ENCODE assay signal across 1 cellular context in the genomic region with DNA sequence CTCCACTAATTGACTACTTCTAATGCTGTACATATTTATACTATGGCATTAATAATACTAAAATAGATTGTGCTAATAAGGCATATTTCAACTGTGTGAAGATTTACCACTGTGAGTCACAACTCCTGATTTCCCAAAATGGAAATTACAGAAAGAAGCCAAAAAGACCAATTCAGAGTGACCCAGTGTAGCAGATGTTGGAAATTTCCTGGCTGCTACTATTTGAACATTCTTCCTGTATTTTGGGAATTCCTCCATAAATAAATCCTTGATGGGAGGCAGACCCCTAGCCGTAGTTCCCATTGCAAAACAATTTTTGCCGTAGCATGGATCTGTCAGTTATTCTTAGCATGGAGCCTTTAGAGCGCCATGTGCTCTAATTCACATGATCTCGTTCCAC.
TF ChIP-seq lines count a peak whose summit lies in the region.

No MANE protein-coding gene starts in this region.

TF ChIP-seq in HepG2, 621 proteins besides CTCF, POLR2A, EP300 and RAD21:
- TF ChIP-seq, protein P1, sequence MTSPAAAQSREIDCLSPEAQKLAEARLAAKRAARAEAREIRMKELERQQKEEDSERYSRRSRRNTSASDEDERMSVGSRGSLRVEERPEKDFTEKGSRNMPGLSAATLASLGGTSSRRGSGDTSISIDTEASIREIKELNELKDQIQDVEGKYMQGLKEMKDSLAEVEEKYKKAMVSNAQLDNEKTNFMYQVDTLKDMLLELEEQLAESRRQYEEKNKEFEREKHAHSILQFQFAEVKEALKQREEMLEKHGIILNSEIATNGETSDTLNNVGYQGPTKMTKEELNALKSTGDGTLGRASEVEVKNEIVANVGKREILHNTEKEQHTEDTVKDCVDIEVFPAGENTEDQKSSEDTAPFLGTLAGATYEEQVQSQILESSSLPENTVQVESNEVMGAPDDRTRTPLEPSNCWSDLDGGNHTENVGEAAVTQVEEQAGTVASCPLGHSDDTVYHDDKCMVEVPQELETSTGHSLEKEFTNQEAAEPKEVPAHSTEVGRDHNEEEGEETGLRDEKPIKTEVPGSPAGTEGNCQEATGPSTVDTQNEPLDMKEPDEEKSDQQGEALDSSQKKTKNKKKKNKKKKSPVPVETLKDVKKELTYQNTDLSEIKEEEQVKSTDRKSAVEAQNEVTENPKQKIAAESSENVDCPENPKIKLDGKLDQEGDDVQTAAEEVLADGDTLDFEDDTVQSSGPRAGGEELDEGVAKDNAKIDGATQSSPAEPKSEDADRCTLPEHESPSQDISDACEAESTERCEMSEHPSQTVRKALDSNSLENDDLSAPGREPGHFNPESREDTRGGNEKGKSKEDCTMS (CRISPR knock-in tag; conservative IDR thresholded peaks at IDR 0.05) = no peak
- TF ChIP-seq, protein P2, sequence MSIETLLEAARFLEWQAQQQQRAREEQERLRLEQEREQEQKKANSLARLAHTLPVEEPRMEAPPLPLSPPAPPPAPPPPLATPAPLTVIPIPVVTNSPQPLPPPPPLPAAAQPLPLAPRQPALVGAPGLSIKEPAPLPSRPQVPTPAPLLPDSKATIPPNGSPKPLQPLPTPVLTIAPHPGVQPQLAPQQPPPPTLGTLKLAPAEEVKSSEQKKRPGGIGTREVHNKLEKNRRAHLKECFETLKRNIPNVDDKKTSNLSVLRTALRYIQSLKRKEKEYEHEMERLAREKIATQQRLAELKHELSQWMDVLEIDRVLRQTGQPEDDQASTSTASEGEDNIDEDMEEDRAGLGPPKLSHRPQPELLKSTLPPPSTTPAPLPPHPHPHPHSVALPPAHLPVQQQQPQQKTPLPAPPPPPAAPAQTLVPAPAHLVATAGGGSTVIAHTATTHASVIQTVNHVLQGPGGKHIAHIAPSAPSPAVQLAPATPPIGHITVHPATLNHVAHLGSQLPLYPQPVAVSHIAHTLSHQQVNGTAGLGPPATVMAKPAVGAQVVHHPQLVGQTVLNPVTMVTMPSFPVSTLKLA (IDR thresholded peaks at IDR 0.05) = 0 out of 2 replicates have a peak, but pooled peaks have one; percentile 23
